Comparison of ENCODE assay signal across 26 cellular contexts in the genomic region with DNA sequence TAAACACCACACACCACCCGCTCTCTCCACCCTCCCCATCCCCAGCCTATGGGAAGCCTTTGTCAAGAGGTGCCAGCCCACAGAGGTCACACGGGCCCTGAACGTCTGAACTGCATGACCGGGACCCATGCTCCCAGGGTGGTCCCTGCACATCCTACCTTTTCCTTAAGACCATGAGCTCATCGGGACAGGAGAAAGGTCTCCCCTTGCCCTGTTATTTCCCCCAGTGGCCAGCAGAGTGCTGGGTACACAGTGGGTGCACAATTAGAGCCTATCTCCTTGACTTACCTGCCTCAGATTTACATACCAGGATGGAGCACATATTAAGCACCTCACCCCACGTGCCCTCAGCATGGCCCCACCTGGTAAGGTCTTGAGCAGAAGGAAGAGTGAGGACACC. TPM values are rescaled to one million over a fixed set of nuclear protein-coding genes. Genes with fewer than 3 reads are reported as not detected.
"Had no signal": no experiment of that assay in that cellular context is flagged by ENCODE, and none has a peak within 500 bp of the region (broad histone marks: within the 10 kb centered on the region; RNA-seq: fewer than 3 reads in every experiment).

No MANE protein-coding gene starts in this region.

- H3K36me3 Mint-ChIP-seq: activated naive CD4-positive, alpha-beta T cell treated with anti-CD3 and anti-CD28 coated beads, Interleukin-2, amount 50 U/mL, for 24 hours had no signal

- H3K4me3 Mint-ChIP-seq: activated CD4-positive, alpha-beta T cell treated with anti-CD3 and anti-CD28 coated beads for 36 hours; activated CD8-positive, alpha-beta T cell treated with anti-CD3 and anti-CD28 coated beads for 36 hours; activated naive CD4-positive, alpha-beta T cell treated with anti-CD3 and anti-CD28 coated beads, Interleukin-2, amount 50 U/mL, for 24 hours; activated naive CD8-positive, alpha-beta T cell treated with anti-CD3 and anti-CD28 coated beads, Interleukin-2, amount 50 U/mL, for 24 hours had no signal

- H3K36me3 ChIP-seq: ascending aorta, Peyer's patch, SJCRH30, WERI-Rb-1 had no signal

- H3K9me3 Mint-ChIP-seq: activated CD8-positive, alpha-beta T cell treated with anti-CD3 and anti-CD28 coated beads for 36 hours; activated naive CD4-positive, alpha-beta T cell treated with anti-CD3 and anti-CD28 coated beads, Interleukin-2, amount 50 U/mL, for 24 hours; activated naive CD8-positive, alpha-beta T cell treated with anti-CD3 and anti-CD28 coated beads, Interleukin-2, amount 50 U/mL, for 24 hours had no signal

- H3K9me2 ChIP-seq: SK-N-SH had no signal

- H3K9ac ChIP-seq: SK-N-SH had no signal

- H3K4me2 ChIP-seq: SK-N-SH had no signal

- H3K27ac ChIP-seq: ascending aorta, body of pancreas, coronary artery, Peyer's patch, RWPE1, SJCRH30, WERI-Rb-1 had no signal

- H3K4me3 ChIP-seq: ascending aorta, body of pancreas, coronary artery, Peyer's patch, SJCRH30 had no signal

- H3K27me3 ChIP-seq: ascending aorta, SJCRH30 had no signal

- ATAC-seq: activated CD4-positive, alpha-beta T cell treated with anti-CD3 and anti-CD28 coated beads for 36 hours; activated CD8-positive, alpha-beta T cell treated with anti-CD3 and anti-CD28 coated beads for 36 hours; activated naive CD8-positive, alpha-beta T cell treated with anti-CD3 and anti-CD28 coated beads, Interleukin-2, amount 50 U/mL, for 24 hours; body of pancreas had no signal

- H3K9me3 ChIP-seq: ascending aorta, body of pancreas, Peyer's patch, SJCRH30, SK-N-SH had no signal

- DNase-seq: activated CD4-positive, alpha-beta T cell treated with anti-CD3 and anti-CD28 coated beads for 36 hours; activated CD8-positive, alpha-beta memory T cell treated with anti-CD3 and anti-CD28 coated beads, Interleukin-2, amount 50 U/mL, for 4 hours; activated CD8-positive, alpha-beta T cell treated with anti-CD3 and anti-CD28 coated beads for 36 hours; activated naive CD8-positive, alpha-beta T cell treated with anti-CD3 and anti-CD28 coated beads, Interleukin-2, amount 50 U/mL, for 24 hours; amniotic stem cell; body of pancreas; central memory CD4-positive, alpha-beta T cell; NCI-H1092 treated with DMSO at 0.1 percent for 48 hours; NCI-H1417 treated with DMSO at 0.1 percent for 48 hours; NCI-H1694 treated with DMSO at 0.1 percent for 48 hours; NCI-H2029 treated with DMSO at 0.1 percent for 48 hours; NCI-H510A treated with DMSO at 0.1 percent for 48 hours; NCI-H69; Peyer's patch; Right ventricle myocardium superior; SJCRH30; SK-N-SH; T-helper 1 cell; WERI-Rb-1 had no signal

- H3K27ac Mint-ChIP-seq: activated CD4-positive, alpha-beta T cell treated with anti-CD3 and anti-CD28 coated beads for 36 hours; activated CD8-positive, alpha-beta T cell treated with anti-CD3 and anti-CD28 coated beads for 36 hours; activated naive CD4-positive, alpha-beta T cell treated with anti-CD3 and anti-CD28 coated beads, Interleukin-2, amount 50 U/mL, for 24 hours; activated naive CD8-positive, alpha-beta T cell treated with anti-CD3 and anti-CD28 coated beads, Interleukin-2, amount 50 U/mL, for 24 hours had no signal

- FAIRE-seq: bronchial epithelial cell had no signal

RNA-seq across cellular contexts. Expression of gene ACTA1, which starts 30.9 kb away (rescaled TPM):
- total RNA-seq: activated CD4-positive, alpha-beta T cell treated with anti-CD3 and anti-CD28 coated beads for 36 hours; activated CD8-positive, alpha-beta T cell treated with anti-CD3 and anti-CD28 coated beads for 36 hours; ascending aorta; bronchial epithelial cell; MCF 10A; T-helper 2 cell treated with Interferon-gamma antibody and Interleukin-4, amounts not matched to agents 100 ng/mL and 5 ng/mL, for 36 hours had no signal
